29 cellular contexts compared by ENCODE assay signal in genomic region chr10:32120147-32120546, GRCh38.
"Had no signal": no experiment of that assay in that cellular context is flagged by ENCODE, and none has a peak within 500 bp of the region (broad histone marks: within the 10 kb centered on the region; RNA-seq: fewer than 3 reads in every experiment).

No MANE protein-coding gene starts in this region.

- H3K9me3 ChIP-seq: colonic mucosa, esophagus muscularis mucosa, gastrocnemius medialis had no signal

- H3K9me3 Mint-ChIP-seq: effector memory CD8-positive, alpha-beta T cell; endodermal cell had no signal

- H3K36me3 ChIP-seq: colonic mucosa, esophagus muscularis mucosa, esophagus squamous epithelium, gastrocnemius medialis, gastroesophageal sphincter, heart left ventricle, heart right ventricle had no signal

- ATAC-seq: effector memory CD8-positive, alpha-beta T cell; esophagus mucosa; foreskin keratinocyte; gastrocnemius medialis; gastroesophageal sphincter; heart left ventricle; heart right ventricle had no signal

- H3K4me3 Mint-ChIP-seq: dendritic cell treated with granulocyte-macrophage colony-stimulating factor and Interleukin-4, amounts not matched to agents 40 ng/mL and 50 ng/mL, for 4 days; effector memory CD8-positive, alpha-beta T cell; endodermal cell had no signal

- FAIRE-seq: colon, endometrium, endothelial cell of umbilical vein, frontal cortex had no signal

- H3K27me3 ChIP-seq: colonic mucosa, esophagus muscularis mucosa, esophagus squamous epithelium, gastrocnemius medialis, gastroesophageal sphincter, heart left ventricle, heart right ventricle had no signal

- H3K27ac ChIP-seq: colonic mucosa, coronary artery, epithelial cell of prostate, esophagus muscularis mucosa, esophagus squamous epithelium, foreskin keratinocyte, gastrocnemius medialis, gastroesophageal sphincter, heart left ventricle, heart right ventricle had no signal

- H3K27ac Mint-ChIP-seq: dendritic cell treated with granulocyte-macrophage colony-stimulating factor and Interleukin-4, amounts not matched to agents 40 ng/mL and 50 ng/mL, for 4 days; effector memory CD8-positive, alpha-beta T cell; endodermal cell had no signal

- H3K4me1 ChIP-seq: colonic mucosa, esophagus muscularis mucosa, esophagus squamous epithelium, foreskin keratinocyte, gastrocnemius medialis, gastroesophageal sphincter, heart left ventricle, heart right ventricle had no signal

- H3K4me3 ChIP-seq: colonic mucosa, coronary artery, dorsolateral prefrontal cortex, esophagus muscularis mucosa, esophagus squamous epithelium, gastrocnemius medialis, gastroesophageal sphincter, heart left ventricle, heart right ventricle had no signal

- DNase-seq: colonic mucosa; cortex of kidney; dermis blood vessel endothelial cell; dorsolateral prefrontal cortex; effector CD4-positive, alpha-beta T cell; effector CD8-positive, alpha-beta T cell; effector memory CD4-positive, alpha-beta T cell; effector memory CD8-positive, alpha-beta T cell; endodermal cell; erythroblast; esophagus squamous epithelium; foreskin fibroblast; foreskin keratinocyte; foreskin melanocyte; gastrocnemius medialis; glutamatergic neuron; head of caudate nucleus; heart left ventricle; heart right ventricle had no signal
